1 cellular context compared by ENCODE assay signal in the genomic region with DNA sequence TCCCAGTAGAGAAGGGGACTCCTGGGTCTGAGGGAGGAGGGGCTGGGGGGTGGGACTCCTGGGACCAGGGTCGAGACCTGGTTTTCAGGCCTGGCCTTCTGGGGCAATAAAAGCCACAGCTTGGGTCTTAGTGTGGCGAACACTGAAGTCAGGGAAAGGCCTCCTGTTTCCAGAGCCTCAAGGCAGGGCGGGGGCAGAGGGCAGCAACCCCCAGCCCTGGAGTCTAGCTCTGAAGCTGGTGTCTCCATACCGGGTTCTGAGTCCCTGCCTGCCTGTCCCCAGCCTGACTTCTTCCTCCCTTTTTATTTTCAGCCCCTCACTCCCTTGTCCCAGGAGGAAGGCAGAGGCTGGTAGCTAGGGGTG.
TF ChIP-seq lines count a peak whose summit lies in the region.

No MANE protein-coding gene starts in this region.

TF ChIP-seq in IMR-90, 13 proteins besides CTCF, POLR2A, EP300 and RAD21:
- TF ChIP-seq MAZ (IDR thresholded peaks at IDR 0.05; ENCODE audit: borderline replicate concordance, low read depth, low read length) (no peak), CEBPB (IDR thresholded peaks at IDR 0.05; ENCODE audit: low read depth, low read length) (no peak), FOS (IDR thresholded peaks at IDR 0.05; ENCODE audit: low read depth, low read length) (no peak), MXI1 (IDR thresholded peaks at IDR 0.05; ENCODE audit: borderline replicate concordance, low read depth, low read length) (no peak), SMC3 (IDR thresholded peaks at IDR 0.05; ENCODE audit: low read depth, low read length) (no peak), RFX5 (IDR thresholded peaks at IDR 0.05; ENCODE audit: low read depth, low read length) (no peak), NFE2L2 (IDR thresholded peaks at IDR 0.05; ENCODE audit: low read depth, low read length) (no peak), MAFK (IDR thresholded peaks at IDR 0.05; ENCODE audit: low read depth, low read length) (no peak), ELK1 (IDR thresholded peaks at IDR 0.05; ENCODE audit: borderline replicate concordance, low read depth, low read length) (no peak), BHLHE40 (IDR thresholded peaks at IDR 0.05; ENCODE audit: low read depth, low read length) (no peak)
- TF ChIP-seq, protein P1, sequence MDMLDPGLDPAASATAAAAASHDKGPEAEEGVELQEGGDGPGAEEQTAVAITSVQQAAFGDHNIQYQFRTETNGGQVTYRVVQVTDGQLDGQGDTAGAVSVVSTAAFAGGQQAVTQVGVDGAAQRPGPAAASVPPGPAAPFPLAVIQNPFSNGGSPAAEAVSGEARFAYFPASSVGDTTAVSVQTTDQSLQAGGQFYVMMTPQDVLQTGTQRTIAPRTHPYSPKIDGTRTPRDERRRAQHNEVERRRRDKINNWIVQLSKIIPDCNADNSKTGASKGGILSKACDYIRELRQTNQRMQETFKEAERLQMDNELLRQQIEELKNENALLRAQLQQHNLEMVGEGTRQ (IDR thresholded peaks at IDR 0.05; ENCODE audit: low read depth, low read length): no peak
TF ChIP-seq in IMR-90: peak in this region for 0.
